In the genomic region with DNA sequence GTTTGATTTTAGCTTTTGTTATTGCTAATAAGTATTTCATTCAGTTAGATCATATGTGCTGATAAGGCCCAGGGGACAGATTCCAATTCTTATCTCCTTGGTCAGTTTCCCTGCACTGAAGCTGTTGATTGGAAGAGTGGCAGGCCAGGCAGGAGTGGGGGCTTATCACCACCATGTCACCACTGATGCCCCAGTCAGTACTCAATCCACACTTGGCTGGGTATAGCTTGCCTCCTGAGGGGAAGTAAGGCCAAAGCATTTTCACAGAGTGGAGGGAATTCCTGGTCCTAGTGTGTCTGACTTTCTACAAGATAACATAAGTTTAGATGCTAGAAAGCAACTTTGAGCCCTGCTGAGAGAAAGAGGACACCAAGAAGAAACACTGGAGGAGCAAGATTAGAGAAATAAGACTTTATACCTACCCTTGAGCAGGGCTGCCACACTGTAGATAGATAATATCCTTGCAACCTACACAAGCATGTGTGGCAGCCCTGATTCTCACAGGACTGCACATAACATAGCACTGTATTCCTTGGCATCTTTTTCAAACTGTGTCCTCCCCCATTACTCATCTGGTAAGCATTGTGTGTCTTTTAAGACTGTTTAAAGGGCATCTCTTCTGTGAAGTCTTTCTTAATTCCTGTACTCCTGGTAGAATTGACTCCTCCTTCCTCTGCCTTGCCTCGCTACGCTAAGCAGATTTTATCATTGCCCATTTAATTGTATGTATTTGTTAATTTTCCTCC, we compare ENCODE assay signal across 11 cellular contexts. TPM values are rescaled to one million over a fixed set of nuclear protein-coding genes. Genes with fewer than 3 reads are reported as not detected.
A peak's percentile ranks its signal among the peaks of the same experiment; 100 is the strongest.
DNase-seq lines count a peak whose midpoint lies in the region; TF ChIP-seq lines count a peak whose summit lies in the region.
"Had no signal": no experiment of that assay in that cellular context is flagged by ENCODE, and none has a peak within 500 bp of the region (broad histone marks: within the 10 kb centered on the region; RNA-seq: fewer than 3 reads in every experiment).

No MANE protein-coding gene starts in this region.

- H3K27ac Mint-ChIP-seq in activated naive CD4-positive, alpha-beta T cell treated with anti-CD3 and anti-CD28 coated beads, Interleukin-2, amount 10 ng/mL, durations not matched to agents 7 days and 5 days = peak overlapping the region; percentile 97
- peak overlapping the region; percentile 97 for H3K27ac Mint-ChIP-seq in activated naive CD8-positive, alpha-beta T cell

- H3K36me3 Mint-ChIP-seq in activated naive CD4-positive, alpha-beta T cell treated with anti-CD3 and anti-CD28 coated beads, Interleukin-2, amount 10 ng/mL, durations not matched to agents 7 days and 5 days = peaks cover 65% of the 10 kb centered on the region
- H3K36me3 Mint-ChIP-seq in activated naive CD8-positive, alpha-beta T cell = peaks cover 30% of the 10 kb centered on the region

- peaks cover 68% of the 10 kb centered on the region for H3K4me1 Mint-ChIP-seq in activated naive CD4-positive, alpha-beta T cell treated with anti-CD3 and anti-CD28 coated beads, Interleukin-2, amount 10 ng/mL, durations not matched to agents 7 days and 5 days
- peaks cover 92% of the 10 kb centered on the region for H3K4me1 Mint-ChIP-seq in activated naive CD8-positive, alpha-beta T cell (ENCODE audit: low read depth)

- H3K9me3 ChIP-seq in left ventricle myocardium inferior (replicated peaks) (no peaks in the 10 kb centered on the region), subcutaneous abdominal adipose tissue (ENCODE audit: control insufficient read depth in 5 of 5, low read length in 5 of 5) (peaks cover 0 to 5% (median 0%) of the 10 kb centered on the region in 5 donors), prostate gland (no peaks in the 10 kb centered on the region)
- H3K9me3 ChIP-seq: pancreas had no signal

- WGBS in prostate gland = 68% methylated on average over 2 of the region's 2 CpGs

- peaks cover 13% of the 10 kb centered on the region for H3K9me3 Mint-ChIP-seq in activated naive CD4-positive, alpha-beta T cell treated with anti-CD3 and anti-CD28 coated beads, Interleukin-2, amount 10 ng/mL, durations not matched to agents 7 days and 5 days
- no peaks in the 10 kb centered on the region for H3K9me3 Mint-ChIP-seq in activated naive CD8-positive, alpha-beta T cell (ENCODE audit: low read depth)

- TF ChIP-seq POLR2A in prostate gland (IDR thresholded peaks at IDR 0.05) = no peak

- peaks cover 72% of the 10 kb centered on the region for H3K4me1 ChIP-seq in left ventricle myocardium inferior
- peaks cover 6 to 51% (median 39%) of the 10 kb centered on the region in 5 donors for H3K4me1 ChIP-seq in subcutaneous abdominal adipose tissue (ENCODE audit: control insufficient read depth in 5 of 5, insufficient read depth in 5 of 5, low read length in 5 of 5)
- no peaks in the 10 kb centered on the region for H3K4me1 ChIP-seq in prostate gland (replicated peaks)
- H3K4me1 ChIP-seq: pancreas had no signal

- H3K27me3 Mint-ChIP-seq in activated naive CD4-positive, alpha-beta T cell treated with anti-CD3 and anti-CD28 coated beads, Interleukin-2, amount 10 ng/mL, durations not matched to agents 7 days and 5 days = no peaks in the 10 kb centered on the region
- H3K27me3 Mint-ChIP-seq in activated naive CD8-positive, alpha-beta T cell = no peaks in the 10 kb centered on the region

- H3K4me3 ChIP-seq in left ventricle myocardium inferior = no peak overlapping the region
- H3K4me3 ChIP-seq in subcutaneous abdominal adipose tissue (ENCODE audit: low read depth in 1 of 5, low read length in 5 of 5) = no peak overlapping the region
- H3K4me3 ChIP-seq in prostate gland = no peak overlapping the region
- H3K4me3 ChIP-seq: lung, pancreas had no signal

- CTCF ChIA-PET in activated naive CD4-positive, alpha-beta T cell treated with anti-CD3 and anti-CD28 coated beads, Interleukin-2, amount 10 ng/mL, durations not matched to agents 7 days and 5 days (lab: Charles Lee) = interaction anchor here (1.0 to 9.8 kb wide), 13 partner anchors 9 to 261 kb away, joined by 3 to 246 read pairs (median 6); no protein-coding TSS in a partner anchor

- TF ChIP-seq CTCF in left ventricle myocardium inferior (IDR thresholded peaks at IDR 0.05; ENCODE audit: borderline replicate concordance) = no peak
- no peak for TF ChIP-seq CTCF in prostate gland (IDR thresholded peaks at IDR 0.05)

- intact Hi-C loops in left ventricle myocardium inferior (cut with micrococcal nuclease) = loop anchor here (2.0 kb wide), 1 partner anchor 259 kb away; no protein-coding TSS in a partner anchor
- intact Hi-C loops in prostate gland (cut with DNase I) = no loop called here

- peak overlapping the region in 3 of 5 donors; percentile 7 to 44 (median 22) for H3K9ac ChIP-seq in subcutaneous abdominal adipose tissue (ENCODE audit: low read length in 5 of 5)

- H3K36me3 ChIP-seq in left ventricle myocardium inferior = no peaks in the 10 kb centered on the region
- H3K36me3 ChIP-seq in subcutaneous abdominal adipose tissue (ENCODE audit: control insufficient read depth in 5 of 5, insufficient read depth in 5 of 5, low read length in 5 of 5) = peaks cover 0 to 3% (median 0%) of the 10 kb centered on the region in 5 donors
- H3K36me3 ChIP-seq in prostate gland = no peaks in the 10 kb centered on the region
- H3K36me3 ChIP-seq: pancreas had no signal

- no peak for DNase-seq in activated naive CD4-positive, alpha-beta T cell treated with anti-CD3 and anti-CD28 coated beads, Interleukin-2, amount 10 ng/mL, durations not matched to agents 7 days and 5 days
- DNase-seq in activated naive CD4-positive, alpha-beta T cell treated with anti-CD3 and anti-CD28 coated beads, Interleukin-2, amount 50 U/mL, for 16 hours = no peak
- DNase-seq in left ventricle myocardium inferior = no peak
- DNase-seq in NCI-H146 (lab: John Stamatoyannopoulos, UW) = no peak
- DNase-seq in prostate gland (ENCODE audit: low spot score) = no peak
- DNase-seq in UCSD-AML1 (lab: John Stamatoyannopoulos, UW; ENCODE audit: unreplicated experiment) = no peak
- DNase-seq: pancreas; stimulated activated CD4-positive, alpha-beta T cell treated with anti-CD3 and anti-CD28 coated beads, Interleukin-1b, Interleukin-23, amount 100 ng/mL, for 48 hours had no signal

- H3K27me3 ChIP-seq in left ventricle myocardium inferior (ENCODE audit: low read depth) (no peaks in the 10 kb centered on the region), subcutaneous abdominal adipose tissue (ENCODE audit: control insufficient read depth in 5 of 5, insufficient read depth in 4 of 5, low read length in 5 of 5) (no peaks in the 10 kb centered on the region), prostate gland (replicated peaks; ENCODE audit: insufficient read depth) (no peaks in the 10 kb centered on the region)
- H3K27me3 ChIP-seq: pancreas had no signal

- H3K27ac ChIP-seq in left ventricle myocardium inferior (replicated peaks) (peak overlapping the region; percentile 81), subcutaneous abdominal adipose tissue (ENCODE audit: low read depth, low read length) (peak overlapping the region; percentile 18), prostate gland (no peak overlapping the region)
- H3K27ac ChIP-seq: pancreas had no signal

- H3K4me3 Mint-ChIP-seq in activated naive CD4-positive, alpha-beta T cell treated with anti-CD3 and anti-CD28 coated beads, Interleukin-2, amount 10 ng/mL, durations not matched to agents 7 days and 5 days = peak overlapping the region; percentile 92
- H3K4me3 Mint-ChIP-seq in activated naive CD8-positive, alpha-beta T cell = peak overlapping the region; percentile 93

RNA-seq across cellular contexts. Expression of gene OXNAD1, which starts 24.3 kb away (rescaled TPM):
- total RNA-seq in left ventricle myocardium inferior = 20.2 TPM
- 10 to 100 TPM; 16.2 to 16.3 TPM for total RNA-seq in prostate gland

RNA-seq across cellular contexts. Expression of gene DPH3, which starts 24.6 kb away (rescaled TPM):
- 25.9 TPM for total RNA-seq in left ventricle myocardium inferior
- 10 to 100 TPM; 12.4 to 13.8 TPM for total RNA-seq in prostate gland

Comparison
In these comparisons a context has a peak if more than half of its experiments do, and no peak if none do; other contexts are left out.
1. H3K27ac ChIP-seq: peak in left ventricle myocardium inferior (single experiment) and subcutaneous abdominal adipose tissue (single experiment); none in prostate gland (0 of 2).